ENCODE assay signal across 8 cellular contexts in genomic region chr19:633068-633785, GRCh38. TPM values are rescaled to one million over a fixed set of nuclear protein-coding genes. Genes with fewer than 3 reads are reported as not detected.
DNase-seq lines count a peak whose midpoint lies in the region; ATAC-seq and TF ChIP-seq lines count a peak whose summit lies in the region.

TSS of gene POLRMT (minus strand) at chr19:633537. CDS start at chr19:633512, 25 bp downstream.

- H3K4me1 Mint-ChIP-seq in activated naive CD4-positive, alpha-beta T cell treated with anti-CD3 and anti-CD28 coated beads, Interleukin-2, amount 50 U/mL, for 24 hours = peaks cover 36% of the 10 kb centered on the region

- DNase-seq in GM06990 (ENCODE audit: extremely low read depth, insufficient read length) (peak; percentile 99), NCI-H1092 treated with DMSO at 0.1 percent for 48 hours (lab: John Stamatoyannopoulos, UW) (peak; percentile 99), germinal center (ENCODE audit: low spot score) (peak; percentile 100)

- peaks cover 6% of the 10 kb centered on the region for H3K36me3 ChIP-seq in GM06990 (ENCODE audit: control insufficient read depth, insufficient read depth, low read length)
- peaks cover 6% of the 10 kb centered on the region for H3K36me3 ChIP-seq in neutrophil

- peaks cover 7% of the 10 kb centered on the region for H3K36me3 Mint-ChIP-seq in activated naive CD4-positive, alpha-beta T cell treated with anti-CD3 and anti-CD28 coated beads, Interleukin-2, amount 50 U/mL, for 24 hours

- no peaks in the 10 kb centered on the region for H3K9me3 Mint-ChIP-seq in activated naive CD4-positive, alpha-beta T cell treated with anti-CD3 and anti-CD28 coated beads, Interleukin-2, amount 50 U/mL, for 24 hours

- ATAC-seq in HG02610 (IDR thresholded peaks at IDR 0.05; ENCODE audit: unreplicated experiment) (peak; percentile 81), SK-N-SH treated with all-trans-retinoic acid at 6 μM for 48 hours (peak; percentile 91)

- H3K9me3 ChIP-seq in neutrophil = no peaks in the 10 kb centered on the region

- H3K4me3 ChIP-seq in GM06990 (replicated peaks; ENCODE audit: low read depth, low read length) (peak within 1 kb of the TSS; percentile 72), neutrophil (ENCODE audit: low read depth in 1 of 2, low read length in 1 of 2) (peak within 1 kb of the TSS; percentile 76 to 89)

- peak within 1 kb of the TSS; percentile 96 for H3K4me3 Mint-ChIP-seq in activated naive CD4-positive, alpha-beta T cell treated with anti-CD3 and anti-CD28 coated beads, Interleukin-2, amount 50 U/mL, for 24 hours

- TF ChIP-seq CTCF in GM06990 (IDR thresholded peaks at IDR 0.05; ENCODE audit: insufficient read depth, low read length, poor library complexity, severe bottlenecking) (no peak), neutrophil (IDR thresholded peaks at IDR 0.05) (peak; percentile 59), subcutaneous adipose tissue (IDR thresholded peaks at IDR 0.05; ENCODE audit: low read depth) (no peak)

- H3K27ac Mint-ChIP-seq in activated naive CD4-positive, alpha-beta T cell treated with anti-CD3 and anti-CD28 coated beads, Interleukin-2, amount 50 U/mL, for 24 hours = peak within 1 kb of the TSS; percentile 98

- no peaks in the 10 kb centered on the region for H3K27me3 ChIP-seq in GM06990 (replicated peaks; ENCODE audit: control insufficient read depth, insufficient read depth, low read length)
- peaks cover 19% of the 10 kb centered on the region for H3K27me3 ChIP-seq in neutrophil

- H3K4me1 ChIP-seq in neutrophil (ENCODE audit: control insufficient read depth in 1 of 2, insufficient read depth in 1 of 2, low read depth in 1 of 2, low read length in 1 of 2) = peaks cover 16 to 19% of the 10 kb centered on the region in 2 experiments

- peak within 1 kb of the TSS; percentile 62 for H3K27ac ChIP-seq in neutrophil

- H3K27me3 Mint-ChIP-seq in activated naive CD4-positive, alpha-beta T cell treated with anti-CD3 and anti-CD28 coated beads, Interleukin-2, amount 50 U/mL, for 24 hours = no peaks in the 10 kb centered on the region

TF ChIP-seq in SK-N-SH treated with all-trans-retinoic acid at 6 μM for 48 hours, 23 proteins besides CTCF, POLR2A, EP300 and RAD21:
- TF ChIP-seq SNAI2 (CRISPR knock-in tag; IDR thresholded peaks at IDR 0.05) (no peak), TOX (CRISPR knock-in tag; IDR thresholded peaks at IDR 0.05; ENCODE audit: borderline replicate concordance) (no peak), TCF4 (CRISPR knock-in tag; IDR thresholded peaks at IDR 0.05; ENCODE audit: borderline replicate concordance) (no peak), ZFP3 (CRISPR knock-in tag; IDR thresholded peaks at IDR 0.05) (no peak), ISL1 (CRISPR knock-in tag; IDR thresholded peaks at IDR 0.05) (no peak), ARNTL (CRISPR knock-in tag; IDR thresholded peaks at IDR 0.05; ENCODE audit: borderline replicate concordance, low read depth) (no peak)

RNA-seq across cellular contexts. Expression of gene POLRMT, which starts in this region (rescaled TPM):
- total RNA-seq in subcutaneous adipose tissue = 10 to 100 TPM; 11.9 to 41.4 (median 14.7) TPM

Comparison
In these comparisons a context has a peak if more than half of its experiments do, and no peak if none do; other contexts are left out.
1. Peak in every context shown above with its lines: DNase-seq, ATAC-seq, H3K4me3 ChIP-seq and H3K27ac ChIP-seq.